In the genomic region with DNA sequence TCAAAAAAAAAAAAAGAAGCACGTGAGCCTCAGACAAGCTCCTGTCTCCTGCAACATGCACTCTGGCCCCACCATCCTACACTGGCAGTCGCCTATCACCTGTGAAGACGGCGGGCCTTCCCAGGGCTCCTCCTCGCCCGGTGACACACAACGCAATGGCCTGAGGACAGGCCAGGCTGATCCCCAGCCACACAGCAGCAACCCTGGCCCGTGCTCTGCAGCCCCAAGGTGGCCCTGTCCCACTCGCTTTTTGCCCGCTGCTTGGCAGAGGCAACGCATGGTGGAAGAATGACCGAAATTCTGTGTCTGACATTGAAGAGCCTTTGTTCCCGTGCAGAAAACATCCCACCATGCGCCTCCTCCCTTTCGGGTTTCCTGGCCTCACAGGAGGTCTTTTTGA, we compare ENCODE assay signal across 16 cellular contexts. TPM values are rescaled to one million over a fixed set of nuclear protein-coding genes. Genes with fewer than 3 reads are reported as not detected.
DNase-seq lines count a peak whose midpoint lies in the region; ATAC-seq and TF ChIP-seq lines count a peak whose summit lies in the region.
"Had no signal": no experiment of that assay in that cellular context is flagged by ENCODE, and none has a peak within 500 bp of the region (broad histone marks: within the 10 kb centered on the region; RNA-seq: fewer than 3 reads in every experiment).

No MANE protein-coding gene starts in this region.

- H3K27ac Mint-ChIP-seq in MCF 10A (ENCODE audit: low read depth, unreplicated experiment), result no peak overlapping the region
- H3K27ac Mint-ChIP-seq: CD4-positive, alpha-beta memory T cell had no signal

- ATAC-seq in IMR-90 (ENCODE audit: low read depth) (no peak), RWPE2 (ENCODE audit: low read depth) (no peak)

- no peak for TF ChIP-seq POLR2A in IMR-90 (IDR thresholded peaks at IDR 0.05; ENCODE audit: low read depth, low read length)
- no peak for TF ChIP-seq POLR2A in sigmoid colon (IDR thresholded peaks at IDR 0.05)

- H3K4me3 Mint-ChIP-seq in MCF 10A (ENCODE audit: unreplicated experiment), result no peak overlapping the region
- H3K4me3 Mint-ChIP-seq: CD4-positive, alpha-beta memory T cell had no signal

- no peak overlapping the region for H3K4me2 ChIP-seq in IMR-90 (ENCODE audit: low read depth, low read length)
- H3K4me2 ChIP-seq in PC-9, result no peak overlapping the region

- no peak for DNase-seq in IMR-90
- DNase-seq in RWPE2 (ENCODE audit: low spot score), result peak; percentile 41
- DNase-seq in mesenteric fat pad (ENCODE audit: low spot score), result peak; percentile 82
- peak; percentile 55 for DNase-seq in sigmoid colon
- no peak for DNase-seq in PC-9
- DNase-seq in MCF 10A (ENCODE audit: unreplicated experiment), result no peak
- DNase-seq: C1 segment of cervical spinal cord; Calu3; CD4-positive, alpha-beta memory T cell; COR-L47; DMS153; DND-41; GM23248; H7; HCEC 1CT had no signal

- intact Hi-C loops in IMR-90 (cut with micrococcal nuclease), result no loop called here
- intact Hi-C loops in sigmoid colon (cut with DNase I), result no loop called here
- intact Hi-C loops in PC-9 (cut with micrococcal nuclease; ENCODE audit: unreplicated experiment), result no loop called here
- intact Hi-C loops in MCF 10A (cut with micrococcal nuclease), result no loop called here

- H3K27me3 ChIP-seq in IMR-90 (ENCODE audit: control insufficient read depth, insufficient read depth, low read length) (peaks cover 2% of the 10 kb centered on the region; the same call in 1 of the 2 replicates), RWPE2 (ENCODE audit: insufficient read depth, poor library complexity, severe bottlenecking) (peaks cover 11% of the 10 kb centered on the region), sigmoid colon (no peaks in the 10 kb centered on the region), PC-9 (ENCODE audit: insufficient read depth, low read depth) (peaks cover 97% of the 10 kb centered on the region)

- H3K4ac ChIP-seq in IMR-90 (ENCODE audit: low read depth, low read length), result no peak overlapping the region

- H3K4me1 Mint-ChIP-seq in MCF 10A (ENCODE audit: insufficient read depth, unreplicated experiment), result no peaks in the 10 kb centered on the region

- no peaks in the 10 kb centered on the region for H3K36me3 ChIP-seq in IMR-90 (ENCODE audit: control insufficient read depth, insufficient read depth, low read length)
- H3K36me3 ChIP-seq in RWPE2 (ENCODE audit: low read depth), result no peaks in the 10 kb centered on the region
- peaks cover 0 to 15% (median 5%) of the 10 kb centered on the region in 4 donors for H3K36me3 ChIP-seq in sigmoid colon
- no peaks in the 10 kb centered on the region for H3K36me3 ChIP-seq in PC-9 (ENCODE audit: low read depth)

- no peak overlapping the region for H2BK5ac ChIP-seq in IMR-90 (ENCODE audit: low read depth, low read length, poor library complexity, severe bottlenecking)

- no peak overlapping the region for H4K91ac ChIP-seq in IMR-90 (ENCODE audit: insufficient read depth, low read depth, low read length)

- BruUV-seq in IMR-90 (replicated peaks; lab: Mats Ljungman, UMichigan) (no TSS peak), PC-9 (replicated peaks; lab: Mats Ljungman, UMichigan) (no TSS peak), MCF 10A (replicated peaks; lab: Mats Ljungman, UMichigan) (no TSS peak)

- H3K4me1 ChIP-seq in IMR-90 (ENCODE audit: control insufficient read depth, insufficient read depth, low read length) (no peaks in the 10 kb centered on the region), RWPE2 (ENCODE audit: insufficient read depth, poor library complexity, severe bottlenecking) (no peaks in the 10 kb centered on the region), sigmoid colon (peaks cover 0 to 24% (median 9%) of the 10 kb centered on the region in 4 donors), PC-9 (replicated peaks; ENCODE audit: insufficient read depth) (no peaks in the 10 kb centered on the region)

- POLR2A ChIA-PET in IMR-90 (lab: Charles Lee; ENCODE audit: unreplicated experiment) (no interaction called here), PC-9 (lab: Charles Lee; ENCODE audit: unreplicated experiment) (no interaction called here), MCF 10A (lab: Yijun Ruan, JAX) (no interaction called here)

- no peaks in the 10 kb centered on the region for H3K79me1 ChIP-seq in IMR-90 (ENCODE audit: low read depth in 1 of 2, low read length in 2 of 2)

- no peaks in the 10 kb centered on the region for H3K9me1 ChIP-seq in IMR-90 (ENCODE audit: insufficient read depth, low read length)

- H2BK20ac ChIP-seq in IMR-90 (ENCODE audit: low read depth, low read length), result no peak overlapping the region

- dilution Hi-C loops in IMR-90 (cut with HindIII; ENCODE audit: low sequenced_read_pairs, unreplicated experiment), result no loop called here

- no peak overlapping the region for H3K56ac ChIP-seq in IMR-90 (ENCODE audit: extremely low read depth, insufficient read depth, low read length)

- H4K20me1 ChIP-seq in IMR-90 (ENCODE audit: insufficient read depth, low read length) (no peaks in the 10 kb centered on the region), PC-9 (ENCODE audit: insufficient read depth) (no peaks in the 10 kb centered on the region)

- no peak overlapping the region for H4K8ac ChIP-seq in IMR-90 (ENCODE audit: low read depth in 2 of 2, low read length in 2 of 2)

- no peaks in the 10 kb centered on the region for H3F3A ChIP-seq in PC-9 (ENCODE audit: insufficient read depth, low read depth)

- H3K79me2 ChIP-seq in PC-9 (ENCODE audit: low read depth), result no peaks in the 10 kb centered on the region

- H4K5ac ChIP-seq in IMR-90 (ENCODE audit: low read depth, low read length), result no peak overlapping the region

- in situ Hi-C loops in IMR-90 (cut with MboI; ENCODE audit: low sequenced_read_pairs), result no loop called here

- H3K18ac ChIP-seq in IMR-90 (ENCODE audit: low read depth, low read length), result no peak overlapping the region

- TF ChIP-seq RAD21 in IMR-90 (IDR thresholded peaks at IDR 0.05; ENCODE audit: low read length), result no peak

- no peak overlapping the region for H3K14ac ChIP-seq in IMR-90 (replicated peaks; ENCODE audit: low read depth, low read length)

- TF ChIP-seq EP300 in sigmoid colon (IDR thresholded peaks at IDR 0.05), result no peak

- CTCF ChIA-PET in IMR-90 (lab: Yijun Ruan, JAX) (no interaction called here), PC-9 (lab: Charles Lee) (no interaction called here), MCF 10A (lab: Yijun Ruan, JAX) (no interaction called here)

- no peak overlapping the region for H2AK9ac ChIP-seq in IMR-90 (replicated peaks; ENCODE audit: low read depth, low read length, poor library complexity)

- H2AFZ ChIP-seq in IMR-90 (replicated peaks; ENCODE audit: low read length, poor library complexity) (peak overlapping the region; percentile 21), PC-9 (no peak overlapping the region)
- H2AFZ ChIP-seq: GM23248 had no signal

- H3K4me3 ChIP-seq in IMR-90 (ENCODE audit: insufficient read depth, low read depth, low read length) (no peak overlapping the region), RWPE2 (ENCODE audit: severe bottlenecking) (no peak overlapping the region), sigmoid colon (no peak overlapping the region), PC-9 (no peak overlapping the region)
- H3K4me3 ChIP-seq: GM23248 had no signal

- no peak overlapping the region for H3K23ac ChIP-seq in IMR-90 (ENCODE audit: low read depth, low read length)

- H2BK120ac ChIP-seq in IMR-90 (ENCODE audit: low read depth, low read length), result no peak overlapping the region

- H3K9me3 ChIP-seq in IMR-90 (ENCODE audit: control insufficient read depth, insufficient read depth, low read length) (no peaks in the 10 kb centered on the region), RWPE2 (ENCODE audit: severe bottlenecking) (no peaks in the 10 kb centered on the region), sigmoid colon (no peaks in the 10 kb centered on the region), PC-9 (ENCODE audit: insufficient read depth, low read depth) (no peaks in the 10 kb centered on the region)

- 100% methylated on average over 1 of the region's 15 CpGs; no CpG with 5 or more reads in 1 of the 2 experiments for WGBS in IMR-90 (ENCODE audit: extremely low coverage in 2 of 2, insufficient read length in 1 of 2), 2 experiments
- WGBS in sigmoid colon, 2 donors, result 92 to 94% methylated on average over 15 of the region's 15 CpGs

- H3K9me2 ChIP-seq in PC-9 (ENCODE audit: insufficient read depth), result no peaks in the 10 kb centered on the region

- H2AK5ac ChIP-seq in IMR-90 (ENCODE audit: low read depth, low read length), result no peak overlapping the region

- no peak overlapping the region for H2BK15ac ChIP-seq in IMR-90 (ENCODE audit: low read depth, low read length)

- H3K27ac ChIP-seq in IMR-90 (ENCODE audit: insufficient read depth, low read length) (no peak overlapping the region), RWPE2 (ENCODE audit: poor library complexity, severe bottlenecking) (no peak overlapping the region), sigmoid colon (no peak overlapping the region), PC-9 (no peak overlapping the region)
- H3K27ac ChIP-seq: GM23248 had no signal

- H3K9ac ChIP-seq in IMR-90 (ENCODE audit: low read depth, low read length), result no peak overlapping the region
- H3K9ac ChIP-seq: GM23248 had no signal

- no peaks in the 10 kb centered on the region for H3K9me3 Mint-ChIP-seq in MCF 10A (ENCODE audit: unreplicated experiment)
- H3K9me3 Mint-ChIP-seq: CD4-positive, alpha-beta memory T cell had no signal

- TF ChIP-seq CTCF in IMR-90 (conservative IDR thresholded peaks at IDR 0.05; ENCODE audit: low read depth, low read length) (no peak), RWPE2 (IDR thresholded peaks at IDR 0.05; ENCODE audit: poor library complexity, severe bottlenecking) (no peak), sigmoid colon (IDR thresholded peaks at IDR 0.05) (no peak), PC-9 (conservative IDR thresholded peaks at IDR 0.05) (no peak), MCF 10A (IDR thresholded peaks at IDR 0.05; ENCODE audit: unreplicated experiment) (no peak)

- H3K27me3 Mint-ChIP-seq in MCF 10A (ENCODE audit: insufficient read depth, unreplicated experiment), result no peaks in the 10 kb centered on the region

- H3K36me3 Mint-ChIP-seq in MCF 10A (ENCODE audit: insufficient read depth, unreplicated experiment), result peaks cover 7% of the 10 kb centered on the region
- H3K36me3 Mint-ChIP-seq: CD4-positive, alpha-beta memory T cell had no signal

RNA-seq across cellular contexts. Expression of gene RADIL, which starts 8.1 kb away (rescaled TPM):
- total RNA-seq in IMR-90 (2012; rRNA removed) (0.18 TPM in 1 of 2 replicates, not detected in the other), mesenteric fat pad (6.1 TPM), sigmoid colon (10 to 100 TPM in 1 of 4 donors, 1 to 10 TPM in 3; 5.6 to 10.8 (median 6.7) TPM), PC-9 (2021) (0.35 and 0.73 TPM in 2 replicates), MCF 10A (2022) (not detected in 2 replicates)
- polyA plus RNA-seq in IMR-90 (2012; rRNA removed) (0.36 and 0.48 TPM in 2 replicates), sigmoid colon (1 to 10 TPM; 1.2 to 2.3 (median 1.4) TPM)
- 0.23 and 0.42 TPM in 2 replicates for polyA plus RNA-seq in IMR-90 (2012; cell fraction: cytosol; rRNA removed)
- polyA plus RNA-seq in IMR-90 (2012; cell fraction: nucleus; rRNA removed; ENCODE audit: low replicate concordance), result 0.49 and 0.70 TPM in 2 replicates
- total RNA-seq: CD4-positive, alpha-beta memory T cell had no signal
- polyA plus RNA-seq: CD4-positive, alpha-beta memory T cell had no signal

RNA-seq across cellular contexts. Expression of gene PAPOLB, which starts 13.6 kb away (rescaled TPM):
- under 0.01 TPM in 2 replicates for total RNA-seq in IMR-90 (2012; rRNA removed)
- not detected in 2 replicates for polyA plus RNA-seq in IMR-90 (2012; rRNA removed)
- polyA plus RNA-seq in IMR-90 (2012; cell fraction: cytosol; rRNA removed), result not detected in 2 replicates
- not detected in 2 replicates for polyA plus RNA-seq in IMR-90 (2012; cell fraction: nucleus; rRNA removed; ENCODE audit: low replicate concordance)
- 0.22 TPM for total RNA-seq in mesenteric fat pad
- total RNA-seq in sigmoid colon, result 1 to 10 TPM in 1 of 4 donors, under 1 TPM in 2, not detected in 1; 0.27 to 1.1 (median 0.49) TPM
- under 1 TPM in 1 of 3 donors, not detected in 2; 0.03 TPM for polyA plus RNA-seq in sigmoid colon
- total RNA-seq in PC-9 (2021), result not detected in 2 replicates
- total RNA-seq in MCF 10A (2022), result not detected in 2 replicates
- total RNA-seq: A172; CD4-positive, alpha-beta memory T cell had no signal
- polyA plus RNA-seq: CD4-positive, alpha-beta memory T cell; GM23248 had no signal

Comparison
In these comparisons a context has a peak if more than half of its experiments do, and no peak if none do; other contexts are left out.
1. DNase-seq: peak in RWPE2 (single experiment), mesenteric fat pad (single experiment) and sigmoid colon (single experiment); none in IMR-90 (single experiment), PC-9 (0 of 2) and MCF 10A (single experiment).